ENCODE assay signal across 8 cellular contexts in the genomic region with DNA sequence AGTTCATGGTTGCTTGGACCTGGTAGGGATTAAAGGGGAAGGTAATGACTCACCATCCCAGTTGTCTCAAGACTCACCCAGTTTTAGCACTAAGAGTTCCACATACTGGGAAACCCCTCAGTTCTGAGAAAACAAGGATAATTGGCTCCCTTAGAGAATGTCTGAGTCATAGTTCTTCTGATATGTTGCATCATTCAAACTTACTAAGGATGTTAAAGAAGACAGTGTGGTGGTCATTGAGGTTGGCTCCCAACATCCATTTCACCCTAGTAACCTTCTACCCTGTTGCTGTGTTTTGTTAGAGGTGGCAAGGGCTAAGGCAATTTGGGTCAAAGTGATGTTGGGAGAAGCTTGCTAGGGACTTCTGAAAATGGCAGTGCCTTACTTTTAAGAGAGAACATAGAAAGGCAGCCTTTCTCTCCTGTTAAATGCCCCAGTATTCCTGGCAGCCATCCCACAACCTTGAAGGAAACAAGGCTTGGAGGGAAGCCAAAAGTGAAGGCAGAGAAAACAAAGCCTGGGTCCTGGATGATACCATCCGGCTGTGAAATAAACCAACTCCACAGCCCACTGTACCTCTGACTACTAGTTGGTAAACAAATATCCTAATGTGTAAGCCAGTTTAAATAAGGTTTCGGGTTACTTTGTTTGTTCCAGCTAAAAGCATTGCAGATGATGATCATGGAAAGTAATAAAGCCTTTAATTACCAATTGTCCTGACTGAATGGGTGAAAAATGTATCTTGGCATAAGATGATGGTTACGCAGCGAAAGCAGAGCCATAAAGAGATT.
DNase-seq lines count a peak whose midpoint lies in the region; ATAC-seq and TF ChIP-seq lines count a peak whose summit lies in the region.

No MANE protein-coding gene starts in this region.

- intact Hi-C loops in tibial artery (cut with DNase I; ENCODE audit: low total_unique reads): no loop called here

- ATAC-seq in GM18907 (IDR thresholded peaks at IDR 0.05; ENCODE audit: unreplicated experiment) (no peak), HG03039 (IDR thresholded peaks at IDR 0.05; ENCODE audit: unreplicated experiment) (no peak)

- no peaks in the 10 kb centered on the region for H3K4me1 ChIP-seq in BE2C
- H3K4me1 ChIP-seq in tibial artery: peaks cover 0 to 13% (median 2%) of the 10 kb centered on the region in 4 donors

- TF ChIP-seq CTCF in BE2C (IDR thresholded peaks at IDR 0.05; ENCODE audit: low read depth, low read length): no peak
- TF ChIP-seq CTCF in VCaP (conservative IDR thresholded peaks at IDR 0.05): no peak
- no peak for TF ChIP-seq CTCF in tibial artery (IDR thresholded peaks at IDR 0.05)

- H3K4me3 ChIP-seq in BE2C (ENCODE audit: low read depth, low read length) (no peak overlapping the region), tibial artery (no peak overlapping the region)

- H3K27ac ChIP-seq in VCaP (peak overlapping the region; percentile 95), tibial artery (peak overlapping the region; percentile 42 to 51)

- H3K27me3 ChIP-seq in BE2C (no peaks in the 10 kb centered on the region), tibial artery (no peaks in the 10 kb centered on the region)

- H3K36me3 ChIP-seq in BE2C (no peaks in the 10 kb centered on the region), tibial artery (no peaks in the 10 kb centered on the region)

- H3K9me3 ChIP-seq in BE2C: no peaks in the 10 kb centered on the region
- H3K9me3 ChIP-seq in tibial artery: no peaks in the 10 kb centered on the region

- DNase-seq in BE2C (peak; percentile 6), NCI-H1105 (lab: John Stamatoyannopoulos, UW) (peak; percentile 93), inferior parietal cortex (ENCODE audit: extremely low spot score) (peak; percentile 24), tibial artery (peak in 1 of 2 donors; percentile 27), NCI-H524 treated with DMSO at 0.1 percent for 48 hours (lab: John Stamatoyannopoulos, UW) (no peak)
